Comparison of ENCODE assay signal across 15 cellular contexts in the genomic region with DNA sequence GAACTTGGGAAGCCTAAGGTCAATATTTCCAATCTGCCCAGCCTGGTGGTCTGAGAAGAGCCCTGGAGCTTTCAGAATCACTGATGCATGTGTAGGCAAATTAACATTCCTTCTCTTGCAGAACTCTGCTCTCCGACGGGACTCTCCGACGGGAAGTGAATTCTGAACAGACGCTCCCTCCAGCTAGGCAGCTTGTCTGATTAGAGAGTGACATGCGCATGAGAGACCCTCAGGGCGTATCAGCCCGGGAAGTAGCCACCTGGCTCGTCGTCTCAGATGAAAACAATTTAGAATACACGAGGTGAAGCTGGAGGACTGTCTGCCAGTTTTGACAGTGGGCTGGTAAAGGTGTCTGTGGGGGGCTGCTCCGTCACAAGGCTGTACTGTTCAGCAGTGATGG.
DNase-seq lines count a peak whose midpoint lies in the region; ATAC-seq, FAIRE-seq and TF ChIP-seq lines count a peak whose summit lies in the region.
"Had no signal": no experiment of that assay in that cellular context is flagged by ENCODE, and none has a peak within 500 bp of the region (broad histone marks: within the 10 kb centered on the region; RNA-seq: fewer than 3 reads in every experiment).

No MANE protein-coding gene starts in this region.

- no peaks in the 10 kb centered on the region for H3K9me3 Mint-ChIP-seq in MCF 10A (ENCODE audit: unreplicated experiment)
- no peaks in the 10 kb centered on the region for H3K9me3 Mint-ChIP-seq in stimulated activated memory B cell treated with anti-CD40 and anti-IgM and Interleukin-4, amounts not matched to agents 10 μg/mL and 1 μg/mL and 100 μg/mL, for 72 hours
- H3K9me3 Mint-ChIP-seq in activated naive CD4-positive, alpha-beta T cell treated with anti-CD3 and anti-CD28 coated beads, Interleukin-2, amount 50 U/mL, for 72 hours = no peaks in the 10 kb centered on the region
- H3K9me3 Mint-ChIP-seq: dendritic cell treated with granulocyte-macrophage colony-stimulating factor and Interleukin-4, amounts not matched to agents 40 ng/mL and 50 ng/mL, for 4 days; natural killer cell treated with Interleukin-12 subunit alpha and Interleukin-12 subunit beta and Interleukin-15 and Interleukin-18, amount 100 ng/mL, for 72 hours had no signal

- intact Hi-C loops in mammary epithelial cell (cut with micrococcal nuclease) = loop anchor here (1.0 to 5.0 kb wide), 6 partner anchors 228 to 563 kb away; a partner anchor contains a TSS
- intact Hi-C loops in MCF 10A (cut with micrococcal nuclease) = loop anchor here (1.0 to 5.0 kb wide), 5 partner anchors 227 to 1453 kb away; no protein-coding TSS in a partner anchor

- no peak for ATAC-seq in RWPE2 (ENCODE audit: low read depth)
- ATAC-seq in stimulated activated memory B cell treated with anti-CD40 and anti-IgM and Interleukin-4, amounts not matched to agents 10 μg/mL and 1 μg/mL and 100 μg/mL, for 72 hours = no peak
- ATAC-seq in activated naive CD4-positive, alpha-beta T cell treated with anti-CD3 and anti-CD28 coated beads, Interleukin-2, amount 50 U/mL, for 72 hours = no peak

- H3K27me3 ChIP-seq in mammary epithelial cell (ENCODE audit: insufficient read depth, low read length) (no peaks in the 10 kb centered on the region), RWPE2 (ENCODE audit: insufficient read depth, poor library complexity, severe bottlenecking) (no peaks in the 10 kb centered on the region), iPS-20b (ENCODE audit: insufficient read depth, low read length) (peaks cover 7% of the 10 kb centered on the region; the same call in 1 of the 2 replicates)
- H3K27me3 ChIP-seq: esophagus squamous epithelium, right atrium auricular region had no signal

- no peaks in the 10 kb centered on the region for H3K9me3 ChIP-seq in mammary epithelial cell (replicated peaks; ENCODE audit: insufficient read depth, low read length)
- no peaks in the 10 kb centered on the region for H3K9me3 ChIP-seq in RWPE2 (ENCODE audit: severe bottlenecking)
- no peaks in the 10 kb centered on the region for H3K9me3 ChIP-seq in iPS-20b (ENCODE audit: insufficient read depth, low read depth, low read length)
- H3K9me3 ChIP-seq: esophagus squamous epithelium, right atrium auricular region, thoracic aorta had no signal

- CTCF ChIA-PET in mammary epithelial cell (lab: Charles Lee; ENCODE audit: low non-redundant PET) (interaction anchor here (0.6 to 1.0 kb wide), 2 partner anchors 282 to 1016 kb away, joined by 5 to 6 read pairs; no protein-coding TSS in a partner anchor), MCF 10A (lab: Yijun Ruan, JAX) (interaction anchor here (0.6 to 5.7 kb wide), 29 partner anchors 9 to 1391 kb away, joined by 3 to 107 read pairs (median 4); a partner anchor contains a TSS)

- H2AFZ ChIP-seq in mammary epithelial cell (ENCODE audit: low read depth, low read length) = peak overlapping the region; percentile 67

- in situ Hi-C loops in mammary epithelial cell (cut with MboI; ENCODE audit: low sequenced_read_pairs in 2 of 2) = loop anchor here in 1 of 2 donors (5.0 kb wide), 2 partner anchors 277 to 283 kb away; a partner anchor contains a TSS

- H3K27ac ChIP-seq in mammary epithelial cell (ENCODE audit: insufficient read depth, low read depth, low read length) (no peak overlapping the region), RWPE2 (ENCODE audit: poor library complexity, severe bottlenecking) (peak overlapping the region; percentile 42), iPS-20b (ENCODE audit: low read length) (no peak overlapping the region)
- H3K27ac ChIP-seq: HL-60, right atrium auricular region, thoracic aorta had no signal

- dilution Hi-C loops in mammary epithelial cell (cut with HindIII; ENCODE audit: low sequenced_read_pairs) = no loop called here

- WGBS in mammary epithelial cell (ENCODE audit: low coverage, missing lambda C conversion rate) = 62% methylated on average over 12 of the region's 12 CpGs

- no peaks in the 10 kb centered on the region for H4K20me1 ChIP-seq in mammary epithelial cell (ENCODE audit: insufficient read depth, low read length)

- TF ChIP-seq CTCF in mammary epithelial cell (conservative IDR thresholded peaks at IDR 0.05 in 1 of 2, IDR thresholded peaks at IDR 0.05 in 1 of 2; ENCODE audit: extremely low read depth in 1 of 2, insufficient read depth in 1 of 2, low read depth in 1 of 2, low read length in 2 of 2) (no peak), MCF 10A (IDR thresholded peaks at IDR 0.05; ENCODE audit: unreplicated experiment) (no peak), RWPE2 (IDR thresholded peaks at IDR 0.05; ENCODE audit: poor library complexity, severe bottlenecking) (no peak), D721Med (IDR thresholded peaks at IDR 0.05; ENCODE audit: insufficient read depth, missing control alignments) (no peak)

- no peak overlapping the region for H3K4me3 Mint-ChIP-seq in MCF 10A (ENCODE audit: unreplicated experiment)
- no peak overlapping the region for H3K4me3 Mint-ChIP-seq in stimulated activated memory B cell treated with anti-CD40 and anti-IgM and Interleukin-4, amounts not matched to agents 10 μg/mL and 1 μg/mL and 100 μg/mL, for 72 hours
- H3K4me3 Mint-ChIP-seq: dendritic cell treated with granulocyte-macrophage colony-stimulating factor and Interleukin-4, amounts not matched to agents 40 ng/mL and 50 ng/mL, for 4 days had no signal

- H3K36me3 ChIP-seq in mammary epithelial cell (ENCODE audit: insufficient read depth, low read length) (no peaks in the 10 kb centered on the region), RWPE2 (ENCODE audit: low read depth) (no peaks in the 10 kb centered on the region), iPS-20b (ENCODE audit: insufficient read depth, low read depth, low read length) (no peaks in the 10 kb centered on the region)
- H3K36me3 ChIP-seq: esophagus squamous epithelium, right atrium auricular region, thoracic aorta had no signal

- POLR2A ChIA-PET in MCF 10A (lab: Yijun Ruan, JAX) = no interaction called here

- H3K4me1 Mint-ChIP-seq in MCF 10A (ENCODE audit: insufficient read depth, unreplicated experiment) = peaks cover 14% of the 10 kb centered on the region
- H3K4me1 Mint-ChIP-seq in stimulated activated memory B cell treated with anti-CD40 and anti-IgM and Interleukin-4, amounts not matched to agents 10 μg/mL and 1 μg/mL and 100 μg/mL, for 72 hours = peaks cover 52% of the 10 kb centered on the region

- peak overlapping the region; percentile 57 for H3K4me2 ChIP-seq in mammary epithelial cell (ENCODE audit: insufficient read depth, low read depth, low read length)

- DNase-seq in mammary epithelial cell = no peak
- DNase-seq in MCF 10A (ENCODE audit: unreplicated experiment) = no peak
- DNase-seq in RWPE2 (ENCODE audit: low spot score) = no peak
- DNase-seq in D721Med (ENCODE audit: insufficient read length, low spot score) = no peak
- no peak for DNase-seq in activated naive CD4-positive, alpha-beta T cell treated with anti-CD3 and anti-CD28 coated beads, Interleukin-2, amount 50 U/mL, for 72 hours (ENCODE audit: low spot score in 2 of 2)
- no peak for DNase-seq in NCI-H226
- DNase-seq: esophagus squamous epithelium had no signal

- FAIRE-seq in D721Med (lab: Jason Lieb, UNC) = no peak
- FAIRE-seq: G401.6 had no signal

- H3K4me1 ChIP-seq in mammary epithelial cell (ENCODE audit: insufficient read depth, low read length) = peaks cover 25% of the 10 kb centered on the region
- H3K4me1 ChIP-seq in RWPE2 (ENCODE audit: insufficient read depth, poor library complexity, severe bottlenecking) = no peaks in the 10 kb centered on the region
- H3K4me1 ChIP-seq in iPS-20b (ENCODE audit: insufficient read depth, low read length) = peaks cover 9% of the 10 kb centered on the region
- H3K4me1 ChIP-seq: right atrium auricular region had no signal

- no peak overlapping the region for H3K27ac Mint-ChIP-seq in MCF 10A (ENCODE audit: low read depth, unreplicated experiment)
- H3K27ac Mint-ChIP-seq in stimulated activated memory B cell treated with anti-CD40 and anti-IgM and Interleukin-4, amounts not matched to agents 10 μg/mL and 1 μg/mL and 100 μg/mL, for 72 hours = peak overlapping the region; percentile 74
- H3K27ac Mint-ChIP-seq in activated naive CD4-positive, alpha-beta T cell treated with anti-CD3 and anti-CD28 coated beads, Interleukin-2, amount 50 U/mL, for 72 hours = peak overlapping the region in 1 of 2 donors; percentile 72
- H3K27ac Mint-ChIP-seq: dendritic cell treated with granulocyte-macrophage colony-stimulating factor and Interleukin-4, amounts not matched to agents 40 ng/mL and 50 ng/mL, for 4 days; natural killer cell treated with Interleukin-12 subunit alpha and Interleukin-12 subunit beta and Interleukin-15 and Interleukin-18, amount 100 ng/mL, for 72 hours had no signal

- H3K9ac ChIP-seq in mammary epithelial cell (ENCODE audit: insufficient read depth, low read length) (no peak overlapping the region), iPS-20b (ENCODE audit: low read depth, low read length) (no peak overlapping the region; the same call in 1 of the 2 replicates)

- no peak overlapping the region for H3K4me3 ChIP-seq in mammary epithelial cell (replicated peaks in 1 of 3; ENCODE audit: insufficient read depth in 1 of 3, low read depth in 2 of 3, low read length in 3 of 3)
- no peak overlapping the region for H3K4me3 ChIP-seq in RWPE2 (ENCODE audit: severe bottlenecking)
- peak overlapping the region; percentile 38; the same call in 1 of the 2 replicates for H3K4me3 ChIP-seq in iPS-20b (ENCODE audit: low read length)
- H3K4me3 ChIP-seq: esophagus squamous epithelium, right atrium auricular region, thoracic aorta had no signal

- H3K79me2 ChIP-seq in mammary epithelial cell (ENCODE audit: insufficient read depth, low read length) = no peaks in the 10 kb centered on the region

- BruUV-seq in mammary epithelial cell (replicated peaks; lab: Mats Ljungman, UMichigan) (no TSS peak), MCF 10A (replicated peaks; lab: Mats Ljungman, UMichigan) (no TSS peak)

- no peaks in the 10 kb centered on the region for H3K36me3 Mint-ChIP-seq in MCF 10A (ENCODE audit: insufficient read depth, unreplicated experiment)
- H3K36me3 Mint-ChIP-seq in stimulated activated memory B cell treated with anti-CD40 and anti-IgM and Interleukin-4, amounts not matched to agents 10 μg/mL and 1 μg/mL and 100 μg/mL, for 72 hours = no peaks in the 10 kb centered on the region
- H3K36me3 Mint-ChIP-seq in activated naive CD4-positive, alpha-beta T cell treated with anti-CD3 and anti-CD28 coated beads, Interleukin-2, amount 50 U/mL, for 72 hours = peaks cover 0 to 7% of the 10 kb centered on the region in 2 donors
- H3K36me3 Mint-ChIP-seq: natural killer cell treated with Interleukin-12 subunit alpha and Interleukin-12 subunit beta and Interleukin-15 and Interleukin-18, amount 100 ng/mL, for 72 hours had no signal

- H3K27me3 Mint-ChIP-seq in MCF 10A (ENCODE audit: insufficient read depth, unreplicated experiment) = peaks cover 11% of the 10 kb centered on the region
- no peaks in the 10 kb centered on the region for H3K27me3 Mint-ChIP-seq in stimulated activated memory B cell treated with anti-CD40 and anti-IgM and Interleukin-4, amounts not matched to agents 10 μg/mL and 1 μg/mL and 100 μg/mL, for 72 hours
- H3K27me3 Mint-ChIP-seq: dendritic cell treated with granulocyte-macrophage colony-stimulating factor and Interleukin-4, amounts not matched to agents 40 ng/mL and 50 ng/mL, for 4 days had no signal
